ENCODE assay signal across 22 cellular contexts in genomic region chr16:69109486-69110270, GRCh38. TPM values are rescaled to one million over a fixed set of nuclear protein-coding genes. Genes with fewer than 3 reads are reported as not detected.
"Had no signal": no experiment of that assay in that cellular context is flagged by ENCODE, and none has a peak within 500 bp of the region (broad histone marks: within the 10 kb centered on the region; RNA-seq: fewer than 3 reads in every experiment).

No MANE protein-coding gene starts in this region.

- H3K27ac ChIP-seq: adrenal gland, ascending aorta, esophagus muscularis mucosa, upper lobe of left lung, WERI-Rb-1 had no signal

- ATAC-seq: activated CD8-positive, alpha-beta T cell treated with anti-CD3 and anti-CD28 coated beads, Interleukin-2, amount 10 ng/mL, durations not matched to agents 7 days and 5 days; left ventricle myocardium superior; natural killer cell treated with Interleukin-12 subunit alpha and Interleukin-12 subunit beta and Interleukin-15 and Interleukin-18, amount 100 ng/mL, for 72 hours; stimulated activated naive CD8-positive, alpha-beta T cell treated with anti-CD3 and anti-CD28 coated beads, Interleukin-15, Interleukin-2, amounts not matched to agents 100 U/mL and 50 U/mL, for 24 hours had no signal

- H3K36me3 Mint-ChIP-seq: natural killer cell treated with Interleukin-12 subunit alpha and Interleukin-12 subunit beta and Interleukin-15 and Interleukin-18, amount 100 ng/mL, for 72 hours had no signal

- DNase-seq: activated CD4-positive, alpha-beta T cell treated with anti-CD3 and anti-CD28 coated beads for 1 hour; activated CD4-positive, alpha-beta T cell treated with anti-CD3 and anti-CD28 coated beads, Interleukin-2, amount 50 U/mL, for 1 hour; activated CD8-positive, alpha-beta T cell treated with anti-CD3 and anti-CD28 coated beads, Interleukin-2, amount 10 ng/mL, durations not matched to agents 7 days and 5 days; activated gamma-delta T cell treated with Interleukin-2 at 50 U/mL for 16 hours; activated T-cell treated with anti-CD3 and anti-CD28 coated beads, Interleukin-2, amount 50 U/mL, for 1 hour; adrenal gland; central memory CD4-positive, alpha-beta T cell; effector memory CD4-positive, alpha-beta T cell; hypothalamus; left ventricle myocardium superior; occipital lobe; retina; stimulated activated CD4-positive, alpha-beta T cell treated with anti-CD3 and anti-CD28 coated beads, Interleukin-4, amount 100 ng/mL, for 24 hours; stimulated activated naive CD8-positive, alpha-beta T cell treated with anti-CD3 and anti-CD28 coated beads, Interleukin-15, Interleukin-2, amounts not matched to agents 100 U/mL and 50 U/mL, for 24 hours; T-helper 1 cell had no signal

- H3K9me3 ChIP-seq: adrenal gland, ascending aorta, esophagus muscularis mucosa, upper lobe of left lung had no signal

- H3K27me3 ChIP-seq: ascending aorta had no signal

- H3K4me3 ChIP-seq: adrenal gland, ascending aorta, esophagus muscularis mucosa had no signal

- H3K9me3 Mint-ChIP-seq: memory B cell; natural killer cell treated with Interleukin-12 subunit alpha and Interleukin-12 subunit beta and Interleukin-15 and Interleukin-18, amount 100 ng/mL, for 72 hours had no signal

- H3K4me3 Mint-ChIP-seq: activated CD8-positive, alpha-beta T cell treated with anti-CD3 and anti-CD28 coated beads, Interleukin-2, amount 10 ng/mL, durations not matched to agents 7 days and 5 days; activated naive CD8-positive, alpha-beta T cell; memory B cell; natural killer cell treated with Interleukin-12 subunit alpha and Interleukin-12 subunit beta and Interleukin-15 and Interleukin-18, amount 100 ng/mL, for 72 hours had no signal

- H3K27ac Mint-ChIP-seq: activated CD8-positive, alpha-beta T cell treated with anti-CD3 and anti-CD28 coated beads, Interleukin-2, amount 10 ng/mL, durations not matched to agents 7 days and 5 days; activated naive CD8-positive, alpha-beta T cell; memory B cell; natural killer cell treated with Interleukin-12 subunit alpha and Interleukin-12 subunit beta and Interleukin-15 and Interleukin-18, amount 100 ng/mL, for 72 hours had no signal

RNA-seq across cellular contexts. Expression of gene HAS3, which starts 4.2 kb away (rescaled TPM):
- total RNA-seq: ascending aorta had no signal
